17 cellular contexts compared by ENCODE assay signal in the genomic region with DNA sequence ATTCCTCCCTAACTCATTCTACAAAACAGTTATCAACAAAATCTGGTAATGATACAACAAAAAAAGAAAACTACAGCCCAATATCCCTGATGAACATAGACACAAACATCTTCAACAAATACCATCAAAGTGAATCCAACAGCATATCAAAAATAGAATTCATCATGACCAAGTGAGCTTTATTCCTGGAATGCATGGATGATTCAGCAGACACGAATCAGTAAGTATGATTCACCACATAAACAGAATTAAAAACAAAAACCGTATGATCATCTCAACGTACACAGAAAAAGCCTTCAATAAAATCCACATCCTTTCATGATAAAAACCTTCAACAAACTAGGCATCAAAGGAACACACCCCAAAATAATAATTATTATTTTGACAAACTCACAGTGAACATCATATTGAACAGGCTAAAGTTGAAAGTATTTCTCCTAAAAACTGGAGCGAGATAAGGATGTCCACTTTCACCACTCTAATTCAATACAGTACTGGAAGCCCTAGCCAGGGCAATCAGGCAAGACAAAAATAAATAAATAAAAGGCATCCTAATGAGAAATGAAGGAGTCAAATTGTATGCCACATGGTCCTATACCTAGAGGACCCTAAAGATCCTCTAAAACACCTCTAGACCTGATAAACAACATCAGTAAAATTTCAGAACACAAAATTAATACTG.
DNase-seq lines count a peak whose midpoint lies in the region; TF ChIP-seq lines count a peak whose summit lies in the region.
"Had no signal": no experiment of that assay in that cellular context is flagged by ENCODE, and none has a peak within 500 bp of the region (broad histone marks: within the 10 kb centered on the region; RNA-seq: fewer than 3 reads in every experiment).

No MANE protein-coding gene starts in this region.

- DNase-seq in ACHN (peak; percentile 59), HPDE6-E6E7 (ENCODE audit: extremely low spot score) (peak; percentile 8), astrocyte of the cerebellum (ENCODE audit: low read depth) (peak; percentile 49), hepatic stellate cell (ENCODE audit: low spot score) (peak; percentile 15), SK-N-DZ (ENCODE audit: low spot score) (no peak), amygdala (lab: John Stamatoyannopoulos, UW) (no peak), NOMO-1 (lab: John Stamatoyannopoulos, UW; ENCODE audit: unreplicated experiment in 2 of 2) (no peak), NCI-H187 treated with DMSO at 0.1 percent for 48 hours (lab: John Stamatoyannopoulos, UW) (no peak)
- DNase-seq: activated CD4-positive, CD25-positive, alpha-beta regulatory T cell treated with anti-CD3 and anti-CD28 coated beads, Interleukin-2, amount 50 U/mL, for 72 hours; cerebellar nuclear complex; glutamatergic neuron; GOT3; Kasumi-1; NCI-H2227 treated with DMSO at 0.1 percent for 48 hours; Right ventricle myocardium superior; testis had no signal

- H3K4me3 ChIP-seq in astrocyte of the cerebellum (ENCODE audit: low read depth, low read length) = no peak overlapping the region
- H3K4me3 ChIP-seq: prostate gland, testis had no signal

- TF ChIP-seq CTCF in astrocyte of the cerebellum (IDR thresholded peaks at IDR 0.05; ENCODE audit: low read depth, low read length, missing control alignments) = no peak

- in situ Hi-C loops in ACHN (cut with HindIII; ENCODE audit: low pct_ligation_motif_present, low pct_unique_long_range_greater_than_20kb, low sequenced_read_pairs) = no loop called here
- in situ Hi-C loops in astrocyte of the cerebellum (cut with HindIII; ENCODE audit: low sequenced_read_pairs) = no loop called here

Comparison
In these comparisons a context has a peak if more than half of its experiments do, and no peak if none do; other contexts are left out.
1. DNase-seq: peak in ACHN (single experiment), HPDE6-E6E7 (single experiment), astrocyte of the cerebellum (single experiment) and hepatic stellate cell (single experiment); none in SK-N-DZ (single experiment), amygdala (0 of 56), NOMO-1 (0 of 2) and NCI-H187 treated with DMSO at 0.1 percent for 48 hours (single experiment).